29 cellular contexts compared by ENCODE assay signal in genomic region chr14:76123426-76124095, GRCh38.
"Had no signal": no experiment of that assay in that cellular context is flagged by ENCODE, and none has a peak within 500 bp of the region (broad histone marks: within the 10 kb centered on the region; RNA-seq: fewer than 3 reads in every experiment).

No MANE protein-coding gene starts in this region.

- ATAC-seq: effector memory CD8-positive, alpha-beta T cell; heart right ventricle; left cardiac atrium; left ventricle myocardium superior; pancreas; psoas muscle; T-helper 17 cell had no signal

- H3K9me3 Mint-ChIP-seq: activated CD4-positive, alpha-beta memory T cell treated with anti-CD3 and anti-CD28 coated beads, Interleukin-2, amount 10 ng/mL, durations not matched to agents 7 days and 5 days; activated CD4-positive, alpha-beta T cell treated with anti-CD3 and anti-CD28 coated beads, Interleukin-2, amount 10 ng/mL, durations not matched to agents 7 days and 5 days; activated naive CD4-positive, alpha-beta T cell treated with anti-CD3 and anti-CD28 coated beads, Interleukin-2, amount 10 ng/mL, durations not matched to agents 7 days and 5 days; activated T-cell treated with anti-CD3 and anti-CD28 coated beads, Interleukin-2, amount 50 U/mL, for 24 hours; nephron progenitor cell had no signal

- H3K9me3 ChIP-seq: ascending aorta, colonic mucosa, heart right ventricle, pancreas, psoas muscle, suprapubic skin, tibial nerve had no signal

- H3K4me1 ChIP-seq: ascending aorta, colonic mucosa, heart right ventricle, pancreas, psoas muscle, suprapubic skin, tibial nerve had no signal

- H3K4me3 Mint-ChIP-seq: activated CD4-positive, alpha-beta memory T cell treated with anti-CD3 and anti-CD28 coated beads, Interleukin-2, amount 10 ng/mL, durations not matched to agents 7 days and 5 days; activated CD4-positive, alpha-beta T cell treated with anti-CD3 and anti-CD28 coated beads, Interleukin-2, amount 10 ng/mL, durations not matched to agents 7 days and 5 days; activated naive CD4-positive, alpha-beta T cell treated with anti-CD3 and anti-CD28 coated beads, Interleukin-2, amount 10 ng/mL, durations not matched to agents 7 days and 5 days; activated naive CD8-positive, alpha-beta T cell treated with anti-CD3 and anti-CD28 coated beads, Interleukin-2, amount 10 ng/mL, durations not matched to agents 7 days and 5 days; activated T-cell treated with anti-CD3 and anti-CD28 coated beads, Interleukin-2, amount 50 U/mL, for 24 hours; brain; effector memory CD8-positive, alpha-beta T cell; naive B cell; nephron progenitor cell; T-helper 17 cell had no signal

- H3K4me3 ChIP-seq: ascending aorta, cardiac muscle cell, colonic mucosa, heart right ventricle, pancreas, psoas muscle, suprapubic skin, tibial nerve had no signal

- H3K27ac Mint-ChIP-seq: activated CD4-positive, alpha-beta memory T cell treated with anti-CD3 and anti-CD28 coated beads, Interleukin-2, amount 10 ng/mL, durations not matched to agents 7 days and 5 days; activated CD4-positive, alpha-beta T cell treated with anti-CD3 and anti-CD28 coated beads, Interleukin-2, amount 10 ng/mL, durations not matched to agents 7 days and 5 days; activated naive CD4-positive, alpha-beta T cell treated with anti-CD3 and anti-CD28 coated beads, Interleukin-2, amount 10 ng/mL, durations not matched to agents 7 days and 5 days; activated naive CD8-positive, alpha-beta T cell treated with anti-CD3 and anti-CD28 coated beads, Interleukin-2, amount 10 ng/mL, durations not matched to agents 7 days and 5 days; activated T-cell treated with anti-CD3 and anti-CD28 coated beads, Interleukin-2, amount 50 U/mL, for 24 hours; brain; effector memory CD8-positive, alpha-beta T cell; nephron progenitor cell; T-helper 17 cell had no signal

- DNase-seq: activated CD4-positive, alpha-beta memory T cell treated with anti-CD3 and anti-CD28 coated beads, Interleukin-2, amount 10 ng/mL, durations not matched to agents 7 days and 5 days; activated CD4-positive, alpha-beta T cell treated with anti-CD3 and anti-CD28 coated beads for 1 hour; activated CD4-positive, alpha-beta T cell treated with anti-CD3 and anti-CD28 coated beads, Interleukin-2, amount 10 ng/mL, durations not matched to agents 7 days and 5 days; activated CD8-positive, alpha-beta memory T cell treated with anti-CD3 and anti-CD28 coated beads, Interleukin-2, amount 50 U/mL, for 48 hours; activated gamma-delta T cell; activated naive CD4-positive, alpha-beta T cell treated with anti-CD3 and anti-CD28 coated beads, Interleukin-2, amount 10 ng/mL, durations not matched to agents 7 days and 5 days; activated naive CD8-positive, alpha-beta T cell treated with anti-CD3 and anti-CD28 coated beads, Interleukin-2, amount 10 ng/mL, durations not matched to agents 7 days and 5 days; activated T-cell treated with anti-CD3 and anti-CD28 coated beads, Interleukin-2, amount 50 U/mL, for 24 hours; cerebellar nuclear complex; colonic mucosa; effector memory CD8-positive, alpha-beta T cell; heart right ventricle; left cardiac atrium; left ventricle myocardium superior; naive B cell; nephron progenitor cell; nucleus accumbens; pancreas; psoas muscle; stimulated activated CD4-positive, alpha-beta T cell treated with anti-CD3 and anti-CD28 coated beads, Interleukin-15, amount 100 ng/mL, for 24 hours; stimulated activated CD4-positive, alpha-beta T cell treated with anti-CD3 and anti-CD28 coated beads, Interleukin-2, amount 100 ng/mL, for 24 hours; stimulated activated naive CD4-positive, alpha-beta T cell; T-helper 17 cell; T1000 had no signal

- H3K27ac ChIP-seq: ascending aorta, cardiac muscle cell, colonic mucosa, heart right ventricle, pancreas, psoas muscle, suprapubic skin, tibial nerve had no signal

- H3K27me3 Mint-ChIP-seq: activated CD4-positive, alpha-beta memory T cell treated with anti-CD3 and anti-CD28 coated beads, Interleukin-2, amount 10 ng/mL, durations not matched to agents 7 days and 5 days; activated CD4-positive, alpha-beta T cell treated with anti-CD3 and anti-CD28 coated beads, Interleukin-2, amount 10 ng/mL, durations not matched to agents 7 days and 5 days; brain had no signal

- H3K36me3 ChIP-seq: ascending aorta, cardiac muscle cell, colonic mucosa, heart right ventricle, pancreas, suprapubic skin, tibial nerve had no signal

- H3K4me1 Mint-ChIP-seq: activated CD4-positive, alpha-beta memory T cell treated with anti-CD3 and anti-CD28 coated beads, Interleukin-2, amount 10 ng/mL, durations not matched to agents 7 days and 5 days; activated CD4-positive, alpha-beta T cell treated with anti-CD3 and anti-CD28 coated beads, Interleukin-2, amount 10 ng/mL, durations not matched to agents 7 days and 5 days; activated naive CD4-positive, alpha-beta T cell treated with anti-CD3 and anti-CD28 coated beads, Interleukin-2, amount 10 ng/mL, durations not matched to agents 7 days and 5 days; activated naive CD8-positive, alpha-beta T cell treated with anti-CD3 and anti-CD28 coated beads, Interleukin-2, amount 10 ng/mL, durations not matched to agents 7 days and 5 days; naive B cell; T-helper 17 cell had no signal

- H3K36me3 Mint-ChIP-seq: activated naive CD4-positive, alpha-beta T cell treated with anti-CD3 and anti-CD28 coated beads, Interleukin-2, amount 10 ng/mL, durations not matched to agents 7 days and 5 days; activated naive CD8-positive, alpha-beta T cell treated with anti-CD3 and anti-CD28 coated beads, Interleukin-2, amount 10 ng/mL, durations not matched to agents 7 days and 5 days; brain had no signal

- H3K27me3 ChIP-seq: ascending aorta, cardiac muscle cell, colonic mucosa, pancreas, tibial nerve had no signal
